20 cellular contexts compared by ENCODE assay signal in the genomic region with DNA sequence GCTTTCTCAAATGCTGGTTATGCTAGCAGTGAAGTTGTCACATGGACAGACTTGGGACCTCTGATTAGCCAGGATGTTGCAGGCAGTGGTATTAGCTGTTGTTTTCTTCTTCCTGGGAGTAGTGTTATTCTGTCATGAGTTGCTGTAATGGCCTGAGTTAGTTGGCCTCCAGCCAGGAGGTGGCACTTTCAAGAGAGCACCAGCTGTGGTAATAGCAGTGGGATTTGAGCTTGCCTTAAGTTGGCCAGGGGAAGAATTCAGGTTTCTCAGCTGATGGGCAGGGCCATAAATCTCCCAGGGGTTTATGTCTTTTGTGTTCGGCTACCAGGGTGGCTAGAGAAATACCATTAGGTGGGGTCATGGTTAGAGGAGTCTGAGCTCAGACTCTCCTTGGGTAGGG.
DNase-seq lines count a peak whose midpoint lies in the region; ATAC-seq, FAIRE-seq and TF ChIP-seq lines count a peak whose summit lies in the region.
"Had no signal": no experiment of that assay in that cellular context is flagged by ENCODE, and none has a peak within 500 bp of the region (broad histone marks: within the 10 kb centered on the region; RNA-seq: fewer than 3 reads in every experiment).

No MANE protein-coding gene starts in this region.

- H2AFZ ChIP-seq in K562 (ENCODE audit: low read depth, low read length), result no peak overlapping the region

- H3K4me3 ChIP-seq in K562, result no peak overlapping the region
- H3K4me3 ChIP-seq: SJCRH30 had no signal

- TF ChIP-seq POLR2A in K562 (conservative IDR thresholded peaks at IDR 0.05), result no peak

- H3K4me2 ChIP-seq in K562 (ENCODE audit: insufficient read depth, low read length), result no peak overlapping the region
- H3K4me2 ChIP-seq: KMS-11 had no signal

- H3K9me1 ChIP-seq in K562 (ENCODE audit: control insufficient read depth, insufficient read depth, low read length), result no peaks in the 10 kb centered on the region

- H3K27me3 ChIP-seq in K562 (ENCODE audit: control insufficient read depth in 2 of 2, insufficient read depth in 2 of 2, low read length in 2 of 2), result no peaks in the 10 kb centered on the region
- H3K27me3 ChIP-seq: SJCRH30 had no signal

- TF ChIP-seq CTCF in K562 (IDR thresholded peaks at IDR 0.05 in 2 of 3, conservative IDR thresholded peaks at IDR 0.05 in 1 of 3; ENCODE audit: insufficient read depth in 2 of 3, low read depth in 1 of 3, low read length in 3 of 3), result no peak

- no peaks in the 10 kb centered on the region; a peak in 1 of 5 replicates for H3K4me1 ChIP-seq in K562 (replicated peaks in 1 of 2; ENCODE audit: control insufficient read depth in 2 of 2, insufficient read depth in 2 of 2, low read length in 2 of 2)
- H3K4me1 ChIP-seq: SJCRH30 had no signal

- H3K27ac ChIP-seq in K562 (ENCODE audit: extremely low read depth, low read depth, low read length), result no peak overlapping the region
- H3K27ac ChIP-seq: KMS-11, SJCRH30 had no signal

- TF ChIP-seq EP300 in K562 (IDR thresholded peaks at IDR 0.05; ENCODE audit: low read length), result no peak

- CTCF ChIA-PET in K562 (lab: Yijun Ruan, JAX; ENCODE audit: low intra/inter-chr PET ratio), result no interaction called here

- no peak for FAIRE-seq in K562 (lab: Jason Lieb, UNC)
- FAIRE-seq: GM12891, GM19239, H1, HepG2 had no signal

- no peak overlapping the region for H3K9ac ChIP-seq in K562 (ENCODE audit: insufficient read depth in 1 of 2, low read depth in 2 of 2, low read length in 2 of 2)
- H3K9ac ChIP-seq: KMS-11 had no signal

- POLR2A ChIA-PET in K562 (lab: Yijun Ruan, JAX), result interaction anchor here (0.6 to 1.4 kb wide), 2 partner anchors 12 to 20 kb away, joined by 3 read pairs; no protein-coding TSS in a partner anchor

- H3K9me3 ChIP-seq in K562 (replicated peaks; ENCODE audit: control insufficient read depth, insufficient read depth, low read depth, low read length), result no peaks in the 10 kb centered on the region
- H3K9me3 ChIP-seq: SJCRH30 had no signal

- in situ Hi-C loops in K562 (cut with MboI), result no loop called here

- BruUV-seq in K562 (replicated peaks; lab: Mats Ljungman, UMichigan), result no TSS peak

- H3K79me2 ChIP-seq in K562 (ENCODE audit: control insufficient read depth, insufficient read depth, low read length), result no peaks in the 10 kb centered on the region

- TF ChIP-seq RAD21 in K562 (CRISPR knock-in tag; conservative IDR thresholded peaks at IDR 0.05 in 1 of 2, IDR thresholded peaks at IDR 0.05 in 1 of 2), result no peak

- WGBS in K562 (ENCODE audit: insufficient coverage, low coverage, missing lambda C conversion rate), result no CpG with 5 or more reads among the region's 1 CpG

- DNase-seq in NCI-H510A treated with DMSO at 0.1 percent for 48 hours (lab: John Stamatoyannopoulos, UW), result peak; percentile 2
- no peak for DNase-seq in NCI-H510A (lab: John Stamatoyannopoulos, UW)
- peak; percentile 66 for DNase-seq in DMS 273 (lab: John Stamatoyannopoulos, UW; ENCODE audit: unreplicated experiment)
- DNase-seq in NCI-H2171 (lab: John Stamatoyannopoulos, UW), result peak; percentile 7
- DNase-seq in K562 (ENCODE audit: extremely low read depth in 1 of 4, low spot score in 3 of 4), result no peak
- no peak for DNase-seq in COLO829 (ENCODE audit: low spot score)
- no peak for DNase-seq in retina
- DNase-seq: CD4-positive, alpha-beta memory T cell; EL; NCI-H1436 treated with DMSO at 0.1 percent for 48 hours; NCI-H2029; T1000 had no signal

- H3K36me3 ChIP-seq in K562 (ENCODE audit: control insufficient read depth, insufficient read depth, low read length), result no peaks in the 10 kb centered on the region
- H3K36me3 ChIP-seq: SJCRH30 had no signal

- ATAC-seq in K562 (no peak), GM19395 (IDR thresholded peaks at IDR 0.05; ENCODE audit: unreplicated experiment) (no peak)
- ATAC-seq: HepG2, Panc1 had no signal

- no peaks in the 10 kb centered on the region for H4K20me1 ChIP-seq in K562 (replicated peaks; ENCODE audit: control insufficient read depth, insufficient read depth, low read length)

- intact Hi-C loops in K562 (cut with micrococcal nuclease), result no loop called here

TF ChIP-seq in K562, 482 proteins besides CTCF, POLR2A, EP300 and RAD21:
- no peak for TF ChIP-seq NR3C1 (CRISPR knock-in tag; IDR thresholded peaks at IDR 0.05)
- TF ChIP-seq, protein P1, sequence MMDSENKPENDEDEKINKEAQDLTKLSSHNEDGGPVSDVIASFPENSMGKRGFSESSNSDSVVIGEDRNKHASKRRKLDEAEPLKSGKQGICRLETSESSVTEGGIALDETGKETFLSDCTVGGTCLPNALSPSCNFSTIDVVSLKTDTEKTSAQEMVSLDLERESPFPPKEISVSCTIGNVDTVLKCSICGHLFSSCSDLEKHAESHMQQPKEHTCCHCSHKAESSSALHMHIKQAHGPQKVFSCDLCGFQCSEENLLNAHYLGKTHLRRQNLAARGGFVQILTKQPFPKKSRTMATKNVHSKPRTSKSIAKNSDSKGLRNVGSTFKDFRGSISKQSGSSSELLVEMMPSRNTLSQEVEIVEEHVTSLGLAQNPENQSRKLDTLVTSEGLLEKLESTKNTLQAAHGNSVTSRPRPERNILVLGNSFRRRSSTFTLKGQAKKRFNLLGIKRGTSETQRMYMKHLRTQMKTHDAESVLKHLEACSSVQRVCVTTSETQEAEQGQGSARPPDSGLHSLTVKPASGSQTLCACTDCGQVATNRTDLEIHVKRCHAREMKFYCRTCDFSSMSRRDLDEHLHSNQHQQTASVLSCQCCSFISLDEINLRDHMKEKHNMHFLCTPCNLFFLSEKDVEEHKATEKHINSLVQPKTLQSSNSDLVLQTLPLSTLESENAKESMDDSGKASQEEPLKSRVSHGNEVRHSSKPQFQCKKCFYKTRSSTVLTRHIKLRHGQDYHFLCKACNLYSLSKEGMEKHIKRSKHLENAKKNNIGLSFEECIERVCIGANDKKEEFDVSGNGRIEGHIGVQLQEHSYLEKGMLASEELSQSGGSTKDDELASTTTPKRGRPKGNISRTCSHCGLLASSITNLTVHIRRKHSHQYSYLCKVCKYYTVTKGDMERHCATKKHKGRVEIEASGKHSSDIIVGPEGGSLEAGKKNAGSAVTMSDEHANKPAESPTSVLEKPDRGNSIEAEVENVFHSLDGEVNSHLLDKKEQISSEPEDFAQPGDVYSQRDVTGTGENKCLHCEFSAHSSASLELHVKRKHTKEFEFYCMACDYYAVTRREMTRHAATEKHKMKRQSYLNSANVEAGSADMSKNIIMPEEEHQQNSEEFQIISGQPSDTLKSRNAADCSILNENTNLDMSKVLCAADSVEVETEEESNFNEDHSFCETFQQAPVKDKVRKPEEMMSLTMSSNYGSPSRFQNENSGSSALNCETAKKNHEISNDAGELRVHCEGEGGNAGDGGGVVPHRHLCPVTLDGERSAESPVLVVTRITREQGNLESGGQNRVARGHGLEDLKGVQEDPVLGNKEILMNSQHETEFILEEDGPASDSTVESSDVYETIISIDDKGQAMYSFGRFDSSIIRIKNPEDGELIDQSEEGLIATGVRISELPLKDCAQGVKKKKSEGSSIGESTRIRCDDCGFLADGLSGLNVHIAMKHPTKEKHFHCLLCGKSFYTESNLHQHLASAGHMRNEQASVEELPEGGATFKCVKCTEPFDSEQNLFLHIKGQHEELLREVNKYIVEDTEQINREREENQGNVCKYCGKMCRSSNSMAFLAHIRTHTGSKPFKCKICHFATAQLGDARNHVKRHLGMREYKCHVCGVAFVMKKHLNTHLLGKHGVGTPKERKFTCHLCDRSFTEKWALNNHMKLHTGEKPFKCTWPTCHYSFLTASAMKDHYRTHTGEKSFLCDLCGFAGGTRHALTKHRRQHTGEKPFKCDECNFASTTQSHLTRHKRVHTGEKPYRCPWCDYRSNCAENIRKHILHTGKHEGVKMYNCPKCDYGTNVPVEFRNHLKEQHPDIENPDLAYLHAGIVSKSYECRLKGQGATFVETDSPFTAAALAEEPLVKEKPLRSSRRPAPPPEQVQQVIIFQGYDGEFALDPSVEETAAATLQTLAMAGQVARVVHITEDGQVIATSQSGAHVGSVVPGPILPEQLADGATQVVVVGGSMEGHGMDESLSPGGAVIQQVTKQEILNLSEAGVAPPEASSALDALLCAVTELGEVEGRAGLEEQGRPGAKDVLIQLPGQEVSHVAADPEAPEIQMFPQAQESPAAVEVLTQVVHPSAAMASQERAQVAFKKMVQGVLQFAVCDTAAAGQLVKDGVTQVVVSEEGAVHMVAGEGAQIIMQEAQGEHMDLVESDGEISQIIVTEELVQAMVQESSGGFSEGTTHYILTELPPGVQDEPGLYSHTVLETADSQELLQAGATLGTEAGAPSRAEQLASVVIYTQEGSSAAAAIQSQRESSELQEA (IDR thresholded peaks at IDR 0.05; ENCODE audit: low read depth), result no peak
- TF ChIP-seq NFIC (IDR thresholded peaks at IDR 0.05), result peak; percentile 68
- TF ChIP-seq POLR3A (IDR thresholded peaks at IDR 0.05; ENCODE audit: borderline replicate concordance, extremely low read depth, insufficient read depth, insufficient read length), result no peak
- TF ChIP-seq ZNF282 (CRISPR knock-in tag; IDR thresholded peaks at IDR 0.05), result no peak

Comparison
In these comparisons a context has a peak if more than half of its experiments do, and no peak if none do; other contexts are left out.
1. DNase-seq: peak in NCI-H510A treated with DMSO at 0.1 percent for 48 hours (single experiment), DMS 273 (single experiment) and NCI-H2171 (single experiment); none in NCI-H510A (single experiment), K562 (0 of 4), COLO829 (single experiment) and retina (single experiment).